ENCODE assay signal across 9 cellular contexts in the genomic region with DNA sequence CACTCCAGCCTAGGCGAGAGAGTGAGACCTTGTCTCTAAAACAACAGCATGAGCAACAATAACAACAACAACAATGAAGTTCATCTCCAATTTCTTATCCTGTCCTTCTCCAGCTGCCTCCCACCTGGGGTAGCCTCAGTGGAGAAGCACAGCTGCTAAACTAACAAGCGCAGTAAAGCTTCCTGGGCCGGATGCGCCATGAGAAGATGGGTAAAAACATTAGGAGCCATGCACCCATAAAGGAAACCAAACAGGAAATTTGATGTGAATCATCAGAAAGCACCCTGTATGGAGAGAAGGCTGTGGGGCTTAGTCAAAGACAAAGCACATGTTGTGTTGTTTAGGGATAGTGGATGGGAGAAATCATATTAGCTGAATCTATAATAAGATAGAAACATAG.
DNase-seq lines count a peak whose midpoint lies in the region; ATAC-seq, FAIRE-seq and TF ChIP-seq lines count a peak whose summit lies in the region.
"Had no signal": no experiment of that assay in that cellular context is flagged by ENCODE, and none has a peak within 500 bp of the region (broad histone marks: within the 10 kb centered on the region; RNA-seq: fewer than 3 reads in every experiment).

No MANE protein-coding gene starts in this region.

- H3K36me3 ChIP-seq in bronchial epithelial cell (ENCODE audit: control insufficient read depth, insufficient read depth, low read length) (no peaks in the 10 kb centered on the region), psoas muscle (ENCODE audit: insufficient read depth in 1 of 2, low read depth in 1 of 2) (no peaks in the 10 kb centered on the region), sigmoid colon (no peaks in the 10 kb centered on the region), upper lobe of right lung (no peaks in the 10 kb centered on the region)
- H3K36me3 ChIP-seq: right lobe of liver had no signal

- in situ Hi-C loops in SK-MEL-5 (cut with HindIII; ENCODE audit: low pct_unique_long_range_greater_than_20kb, low sequenced_read_pairs), result no loop called here

- peak overlapping the region in 1 of 2 donors; percentile 26 for H3K4me3 Mint-ChIP-seq in CD14-positive monocyte

- peaks cover 0 to 3% (median 0%) of the 10 kb centered on the region in 7 donors for H3K9me3 Mint-ChIP-seq in CD14-positive monocyte

- H3K9me3 ChIP-seq in psoas muscle (no peaks in the 10 kb centered on the region), sigmoid colon (no peaks in the 10 kb centered on the region), upper lobe of right lung (no peaks in the 10 kb centered on the region)
- H3K9me3 ChIP-seq: right lobe of liver had no signal

- no peak for FAIRE-seq in bronchial epithelial cell (lab: Jason Lieb, UNC)

- H3K4me1 ChIP-seq in psoas muscle (peaks cover 4% of the 10 kb centered on the region), sigmoid colon (peaks cover 0 to 10% (median 0%) of the 10 kb centered on the region in 4 donors), upper lobe of right lung (peaks cover 8% of the 10 kb centered on the region)

- WGBS in psoas muscle, 3 donors, result 74 to 79% (median 78%) methylated on average over 4 of the region's 4 CpGs
- WGBS in sigmoid colon, 2 donors, result 56 to 76% methylated on average over 4 of the region's 4 CpGs

- peaks cover 39% of the 10 kb centered on the region for H3K4me1 Mint-ChIP-seq in CD14-positive monocyte

- H3K27me3 ChIP-seq in bronchial epithelial cell (ENCODE audit: control insufficient read depth, insufficient read depth, low read length) (no peaks in the 10 kb centered on the region), psoas muscle (ENCODE audit: insufficient read depth in 3 of 3, low read length in 2 of 3) (no peaks in the 10 kb centered on the region), sigmoid colon (no peaks in the 10 kb centered on the region), upper lobe of right lung (no peaks in the 10 kb centered on the region)
- H3K27me3 ChIP-seq: right lobe of liver had no signal

- H3K4me3 ChIP-seq in bronchial epithelial cell (ENCODE audit: low read depth, low read length) (no peak overlapping the region), psoas muscle (no peak overlapping the region), sigmoid colon (no peak overlapping the region), upper lobe of right lung (no peak overlapping the region)
- H3K4me3 ChIP-seq: right lobe of liver had no signal

- no peak for TF ChIP-seq EP300 in sigmoid colon (IDR thresholded peaks at IDR 0.05)

- intact Hi-C loops in CD14-positive monocyte (cut with micrococcal nuclease) (loop anchor here (5.0 to 10.0 kb wide), 2 partner anchors 48 to 76 kb away; no protein-coding TSS in a partner anchor), psoas muscle (cut with DNase I) (loop anchor here in 1 of 2 donors (10.0 kb wide), 1 partner anchor 118 kb away; a partner anchor contains a TSS), sigmoid colon (cut with DNase I) (no loop called here), upper lobe of right lung (cut with DNase I) (loop anchor here (5.0 kb wide), 1 partner anchor 281 kb away; no protein-coding TSS in a partner anchor)

- peak; percentile 64 for DNase-seq in CD14-positive monocyte (ENCODE audit: low spot score)
- peak; percentile 9 for DNase-seq in SK-MEL-5 (ENCODE audit: low read depth, low spot score)
- peak; percentile 79 for DNase-seq in bronchial epithelial cell (ENCODE audit: low read depth)
- DNase-seq in psoas muscle, result no peak
- DNase-seq in sigmoid colon, result no peak
- no peak for DNase-seq in nucleus accumbens (lab: John Stamatoyannopoulos, UW)
- DNase-seq in upper lobe of right lung, result no peak
- DNase-seq: right lobe of liver had no signal

- peak; percentile 71 for ATAC-seq in GM21717 (IDR thresholded peaks at IDR 0.05; ENCODE audit: unreplicated experiment)
- no peak for ATAC-seq in psoas muscle
- ATAC-seq in upper lobe of right lung, result no peak
- ATAC-seq: right lobe of liver had no signal

- no peak for TF ChIP-seq POLR2A in sigmoid colon (IDR thresholded peaks at IDR 0.05)

- no peaks in the 10 kb centered on the region for H3K36me3 Mint-ChIP-seq in CD14-positive monocyte

- peak overlapping the region; percentile 26 to 83 (median 73) for H3K27ac Mint-ChIP-seq in CD14-positive monocyte

- H3K27ac ChIP-seq in psoas muscle (no peak overlapping the region), sigmoid colon (no peak overlapping the region), upper lobe of right lung (no peak overlapping the region)
- H3K27ac ChIP-seq: right lobe of liver had no signal

- TF ChIP-seq CTCF in CD14-positive monocyte (IDR thresholded peaks at IDR 0.05), result no peak
- TF ChIP-seq CTCF in bronchial epithelial cell (IDR thresholded peaks at IDR 0.05; ENCODE audit: insufficient read depth, low read length, severe bottlenecking), result no peak
- TF ChIP-seq CTCF in psoas muscle (IDR thresholded peaks at IDR 0.05), result no peak
- no peak for TF ChIP-seq CTCF in sigmoid colon (IDR thresholded peaks at IDR 0.05)
- no peak for TF ChIP-seq CTCF in upper lobe of right lung (IDR thresholded peaks at IDR 0.05)

- H3K27me3 Mint-ChIP-seq in CD14-positive monocyte (ENCODE audit: low read depth in 3 of 3), result peaks cover 0 to 2% (median 2%) of the 10 kb centered on the region in 3 donors

Comparison
In these comparisons a context has a peak if more than half of its experiments do, and no peak if none do; other contexts are left out.
1. DNase-seq: peak in CD14-positive monocyte (single experiment), SK-MEL-5 (single experiment) and bronchial epithelial cell (single experiment); none in psoas muscle (0 of 2), sigmoid colon (single experiment), nucleus accumbens (0 of 56) and upper lobe of right lung (single experiment).